In the genomic region with DNA sequence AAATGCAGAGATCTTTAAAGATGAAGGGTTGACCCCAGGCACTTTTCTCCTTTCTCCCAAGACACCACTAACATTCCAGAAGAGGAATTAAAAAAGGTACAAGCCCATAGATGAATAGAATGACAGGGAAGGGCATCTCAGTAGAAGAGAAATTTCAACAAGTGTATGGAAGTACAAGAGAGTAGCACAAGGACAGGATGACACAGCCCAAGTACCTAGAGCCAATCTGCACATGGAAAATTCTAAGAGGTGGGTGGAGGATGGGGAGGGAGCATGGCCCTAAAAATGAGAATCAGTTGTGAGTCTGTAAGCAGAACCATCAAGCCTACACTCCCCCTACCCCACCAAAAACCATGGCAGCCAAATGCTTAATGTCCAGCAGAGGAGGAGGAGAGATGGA, we compare ENCODE assay signal across 23 cellular contexts. TPM values are rescaled to one million over a fixed set of nuclear protein-coding genes. Genes with fewer than 3 reads are reported as not detected.
"Had no signal": no experiment of that assay in that cellular context is flagged by ENCODE, and none has a peak within 500 bp of the region (broad histone marks: within the 10 kb centered on the region; RNA-seq: fewer than 3 reads in every experiment).

No MANE protein-coding gene starts in this region.

- H3K4me3 ChIP-seq: stomach, suprapubic skin, testis, thoracic aorta, tibial artery, tibial nerve, transverse colon, upper lobe of left lung, upper lobe of right lung, uterus, vagina had no signal

- ATAC-seq: stimulated activated effector memory CD8-positive, alpha-beta T cell treated with anti-CD3 and anti-CD28 coated beads, Interleukin-12 subunit alpha, Interleukin-12 subunit beta, amount 100 ng/mL, for 72 hours; stimulated activated naive B cell treated with anti-CD40 and anti-IgM and Interleukin-4, amounts not matched to agents 10 μg/mL and 1 μg/mL and 100 μg/mL, for 72 hours; stimulated activated naive CD8-positive, alpha-beta T cell treated with anti-CD3 and anti-CD28 coated beads, Interleukin-15, amount 100 ng/mL, for 72 hours; stimulated activated naive CD8-positive, alpha-beta T cell treated with anti-CD3 and anti-CD28 coated beads, Interleukin-15, Interleukin-2, amounts not matched to agents 100 U/mL and 50 U/mL, for 24 hours; upper lobe of right lung had no signal

- DNase-seq: stimulated activated CD4-positive, alpha-beta T cell treated with anti-CD3 and anti-CD28 coated beads, Interleukin-2, amount 100 ng/mL, for 48 hours; stimulated activated CD4-positive, alpha-beta T cell treated with anti-CD3 and anti-CD28 coated beads, Interleukin-4, amount 100 ng/mL, for 1 hour; stimulated activated CD4-positive, alpha-beta T cell treated with anti-CD3 and anti-CD28 coated beads, Interleukin-4, amount 100 ng/mL, for 24 hours; stimulated activated CD4-positive, alpha-beta T cell treated with anti-CD3 and anti-CD28 coated beads, Interleukin-4, amount 100 ng/mL, for 4 hours; stimulated activated CD8-positive, alpha-beta memory T cell treated with anti-CD3 and anti-CD28 coated beads, Interleukin-4, amount 100 ng/mL, for 48 hours; stimulated activated naive B cell treated with anti-CD40 and anti-IgM and Interleukin-4, amounts not matched to agents 10 μg/mL and 1 μg/mL and 100 μg/mL, for 72 hours; stimulated activated naive CD4-positive, alpha-beta T cell; stimulated activated naive CD4-positive, alpha-beta T cell treated with Interleukin-2 at 50 U/mL for 16 hours; stimulated activated naive CD8-positive, alpha-beta T cell treated with anti-CD3 and anti-CD28 coated beads, Interleukin-15, amount 100 ng/mL, for 72 hours; stimulated activated naive CD8-positive, alpha-beta T cell treated with anti-CD3 and anti-CD28 coated beads, Interleukin-15, Interleukin-2, amounts not matched to agents 100 U/mL and 50 U/mL, for 24 hours; tibial artery; transverse colon; trophoblast cell; upper lobe of left lung; upper lobe of right lung; uterus had no signal

- H3K27me3 ChIP-seq: stomach, suprapubic skin, testis, tibial artery, tibial nerve, transverse colon, upper lobe of left lung, upper lobe of right lung, uterus, vagina had no signal

- H3K36me3 ChIP-seq: stomach, suprapubic skin, thoracic aorta, tibial artery, tibial nerve, transverse colon, upper lobe of left lung, upper lobe of right lung, uterus, vagina had no signal

- H3K27ac ChIP-seq: stomach, suprapubic skin, testis, thoracic aorta, tibial artery, tibial nerve, transverse colon, upper lobe of left lung, upper lobe of right lung, uterus, vagina had no signal

- H3K9me3 ChIP-seq: stomach, suprapubic skin, testis, thoracic aorta, tibial artery, tibial nerve, transverse colon, upper lobe of left lung, upper lobe of right lung, uterus, vagina had no signal

- H3K4me1 ChIP-seq: stomach, suprapubic skin, testis, tibial artery, tibial nerve, transverse colon, upper lobe of left lung, upper lobe of right lung, uterus, vagina had no signal

RNA-seq across cellular contexts. Expression of gene LOXHD1, which starts 39.7 kb away (rescaled TPM):
- total RNA-seq: vagina had no signal
